Comparison of ENCODE assay signal across 26 cellular contexts in genomic region chr2:197241590-197241989, GRCh38.
DNase-seq lines count a peak whose midpoint lies in the region; ATAC-seq and FAIRE-seq lines count a peak whose summit lies in the region.
"Had no signal": no experiment of that assay in that cellular context is flagged by ENCODE, and none has a peak within 500 bp of the region (broad histone marks: within the 10 kb centered on the region; RNA-seq: fewer than 3 reads in every experiment).

No MANE protein-coding gene starts in this region.

- no peak for DNase-seq in CD4-positive, CD25-positive, alpha-beta regulatory T cell
- DNase-seq in T-helper 17 cell = no peak
- DNase-seq in naive thymus-derived CD8-positive, alpha-beta T cell = no peak
- DNase-seq in H4 (ENCODE audit: low spot score) = no peak
- DNase-seq in 8988T = no peak
- no peak for DNase-seq in NCI-H2029 treated with DMSO at 0.1 percent for 48 hours (lab: John Stamatoyannopoulos, UW)
- DNase-seq: activated CD4-positive, alpha-beta T cell treated with anti-CD3 and anti-CD28 coated beads for 1 hour; aorta; COR-L47; DMS79 treated with DMSO at 0.1 percent for 48 hours; endodermal cell; kidney glomerular epithelial cell; lower lobe of right lung; NCI-H1092 treated with DMSO at 0.1 percent for 48 hours; NCI-H2029; NCI-H2227 treated with DMSO at 0.1 percent for 48 hours; NCI-H748 treated with DMSO at 0.1 percent for 48 hours; PC-3; psoas muscle; thyroid gland had no signal

- no peaks in the 10 kb centered on the region for H3K9me3 ChIP-seq in CD4-positive, CD25-positive, alpha-beta regulatory T cell (ENCODE audit: control insufficient read depth in 2 of 2, low read length in 2 of 2)
- no peaks in the 10 kb centered on the region for H3K9me3 ChIP-seq in T-helper 17 cell (ENCODE audit: control insufficient read depth, low read length, poor library complexity, severe bottlenecking)
- H3K9me3 ChIP-seq: HAP-1, lower lobe of right lung, psoas muscle, thyroid gland had no signal

- no peaks in the 10 kb centered on the region for H3K27me3 ChIP-seq in CD4-positive, CD25-positive, alpha-beta regulatory T cell (ENCODE audit: control insufficient read depth, insufficient read depth, low read length)
- H3K27me3 ChIP-seq: cardiac muscle cell, thyroid gland had no signal

- ATAC-seq in CD4-positive, CD25-positive, alpha-beta regulatory T cell (ENCODE audit: low read depth in 2 of 2) = no peak
- no peak for ATAC-seq in T-helper 17 cell
- no peak for ATAC-seq in naive thymus-derived CD8-positive, alpha-beta T cell
- ATAC-seq: lower lobe of right lung, PC-3, psoas muscle, Right ventricle myocardium inferior had no signal

- H3K4me3 Mint-ChIP-seq in CD4-positive, CD25-positive, alpha-beta regulatory T cell = no peak overlapping the region
- no peak overlapping the region for H3K4me3 Mint-ChIP-seq in T-helper 17 cell
- peak overlapping the region in 3 of 10 donors; percentile 67 to 75 (median 71) for H3K4me3 Mint-ChIP-seq in naive thymus-derived CD8-positive, alpha-beta T cell
- H3K4me3 Mint-ChIP-seq: endodermal cell had no signal

- POLR2A ChIA-PET in naive thymus-derived CD8-positive, alpha-beta T cell (lab: Charles Lee) = interaction anchor here (1.4 to 3.9 kb wide), 10 partner anchors 10 to 68 kb away, joined by 5 to 41 read pairs (median 12); partner anchors contain the start of gene ANKRD44

- peaks cover 0 to 1% (median 0%) of the 10 kb centered on the region in 7 donors for H3K9me3 Mint-ChIP-seq in CD4-positive, CD25-positive, alpha-beta regulatory T cell
- peaks cover 0 to 2% (median 0%) of the 10 kb centered on the region in 9 donors for H3K9me3 Mint-ChIP-seq in naive thymus-derived CD8-positive, alpha-beta T cell
- H3K9me3 Mint-ChIP-seq: activated naive CD4-positive, alpha-beta T cell treated with anti-CD3 and anti-CD28 coated beads, Interleukin-2, amount 50 U/mL, for 24 hours; endodermal cell; stimulated activated naive CD8-positive, alpha-beta T cell treated with anti-CD3 and anti-CD28 coated beads, Interleukin-15, Interleukin-2, amounts not matched to agents 100 ng/mL and 50 ng/mL, for 24 hours had no signal

- peak; percentile 25 for FAIRE-seq in G401.6 (lab: Jason Lieb, UNC)

- H3K4me1 ChIP-seq in CD4-positive, CD25-positive, alpha-beta regulatory T cell (ENCODE audit: control insufficient read depth, insufficient read depth, low read length, poor library complexity, severe bottlenecking) = peaks cover 90% of the 10 kb centered on the region
- H3K4me1 ChIP-seq: HAP-1, psoas muscle, thyroid gland had no signal

- H3K36me3 Mint-ChIP-seq in CD4-positive, CD25-positive, alpha-beta regulatory T cell = peaks cover 10% of the 10 kb centered on the region
- peaks cover 3% of the 10 kb centered on the region for H3K36me3 Mint-ChIP-seq in T-helper 17 cell (ENCODE audit: low read depth)
- peaks cover 0 to 4% (median 0%) of the 10 kb centered on the region in 3 donors for H3K36me3 Mint-ChIP-seq in naive thymus-derived CD8-positive, alpha-beta T cell
- H3K36me3 Mint-ChIP-seq: activated naive CD4-positive, alpha-beta T cell treated with anti-CD3 and anti-CD28 coated beads, Interleukin-2, amount 50 U/mL, for 24 hours had no signal

- no peaks in the 10 kb centered on the region for H3K27me3 Mint-ChIP-seq in CD4-positive, CD25-positive, alpha-beta regulatory T cell
- no peaks in the 10 kb centered on the region for H3K27me3 Mint-ChIP-seq in T-helper 17 cell
- no peaks in the 10 kb centered on the region for H3K27me3 Mint-ChIP-seq in naive thymus-derived CD8-positive, alpha-beta T cell
- H3K27me3 Mint-ChIP-seq: activated naive CD4-positive, alpha-beta T cell treated with anti-CD3 and anti-CD28 coated beads, Interleukin-2, amount 50 U/mL, for 24 hours; stimulated activated naive CD8-positive, alpha-beta T cell treated with anti-CD3 and anti-CD28 coated beads, Interleukin-15, Interleukin-2, amounts not matched to agents 100 ng/mL and 50 ng/mL, for 24 hours had no signal

- no peak overlapping the region for H3K27ac Mint-ChIP-seq in CD4-positive, CD25-positive, alpha-beta regulatory T cell
- peak overlapping the region; percentile 99 for H3K27ac Mint-ChIP-seq in T-helper 17 cell
- H3K27ac Mint-ChIP-seq in naive thymus-derived CD8-positive, alpha-beta T cell = peak overlapping the region in 6 of 10 donors; percentile 4 to 100 (median 72)
- H3K27ac Mint-ChIP-seq: endodermal cell had no signal

- peaks cover 37 to 87% (median 69%) of the 10 kb centered on the region in 4 donors for H3K4me1 Mint-ChIP-seq in CD4-positive, CD25-positive, alpha-beta regulatory T cell
- peaks cover 60% of the 10 kb centered on the region for H3K4me1 Mint-ChIP-seq in T-helper 17 cell
- H3K4me1 Mint-ChIP-seq in naive thymus-derived CD8-positive, alpha-beta T cell = peaks cover 49 to 93% (median 80%) of the 10 kb centered on the region in 4 donors
- H3K4me1 Mint-ChIP-seq: endodermal cell had no signal

- peaks cover 2% of the 10 kb centered on the region for H3K36me3 ChIP-seq in CD4-positive, CD25-positive, alpha-beta regulatory T cell (ENCODE audit: control insufficient read depth, insufficient read depth, low read length)
- H3K36me3 ChIP-seq: cardiac muscle cell, HAP-1, lower lobe of right lung, thyroid gland had no signal

- H3K27ac ChIP-seq in CD4-positive, CD25-positive, alpha-beta regulatory T cell (ENCODE audit: insufficient read depth, low read length, poor library complexity, severe bottlenecking) = peak overlapping the region; percentile 83
- H3K27ac ChIP-seq: cardiac muscle cell, lower lobe of right lung, psoas muscle, thyroid gland had no signal

- peak overlapping the region; percentile 90 for H3K4me3 ChIP-seq in CD4-positive, CD25-positive, alpha-beta regulatory T cell (ENCODE audit: low read depth, low read length)
- H3K4me3 ChIP-seq: cardiac muscle cell, HAP-1, lower lobe of right lung, psoas muscle, thyroid gland had no signal

Comparison
In these comparisons a context has a peak if more than half of its experiments do, and no peak if none do; other contexts are left out.
1. H3K27ac Mint-ChIP-seq: peak in T-helper 17 cell (single experiment) and naive thymus-derived CD8-positive, alpha-beta T cell (6 of 10); none in CD4-positive, CD25-positive, alpha-beta regulatory T cell (0 of 3).